In the genomic region with DNA sequence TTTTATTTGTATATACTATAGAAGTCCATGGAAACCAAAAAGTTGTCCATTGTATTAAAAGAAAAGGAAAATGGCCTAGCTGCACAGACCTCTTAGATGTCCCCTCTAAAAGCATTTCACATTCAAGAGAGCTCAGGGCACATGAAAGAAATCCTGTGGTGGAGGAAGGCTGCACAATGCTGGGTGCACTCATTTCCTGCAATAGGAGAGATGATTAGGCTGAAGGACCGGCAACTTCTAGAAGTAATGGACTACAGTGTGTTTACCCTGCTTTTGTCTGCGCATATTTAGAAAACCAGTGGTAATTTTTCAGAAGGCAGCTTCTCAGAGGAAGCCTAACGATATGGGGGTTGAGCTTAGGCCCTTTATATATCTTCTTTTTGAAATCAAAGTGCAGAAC, we compare ENCODE assay signal across 19 cellular contexts.
"Had no signal": no experiment of that assay in that cellular context is flagged by ENCODE, and none has a peak within 500 bp of the region (broad histone marks: within the 10 kb centered on the region; RNA-seq: fewer than 3 reads in every experiment).

No MANE protein-coding gene starts in this region.

- H3K36me3 ChIP-seq: neutrophil, transverse colon had no signal

- H3K27ac ChIP-seq: body of pancreas, neutrophil had no signal

- DNase-seq: activated B cell treated with CpG ODN at 0.5 μM for 24 hours; activated CD4-positive, alpha-beta T cell treated with anti-CD3 and anti-CD28 coated beads for 48 hours; activated CD8-positive, alpha-beta T cell treated with anti-CD3 and anti-CD28 coated beads for 36 hours; activated effector memory CD4-positive, alpha-beta T cell treated with anti-CD3 and anti-CD28 coated beads, Interleukin-2, amount 50 U/mL, for 16 hours; activated T-cell treated with anti-CD3 and anti-CD28 coated beads, Interleukin-2, amount 50 U/mL, for 4 hours; amniotic stem cell; body of pancreas; effector memory CD8-positive, alpha-beta T cell; islet precursor cell; midbrain; right cardiac atrium; small intestine; stimulated activated CD4-positive, alpha-beta T cell treated with anti-CD3 and anti-CD28 coated beads, Interleukin-4, amount 100 ng/mL, for 4 hours; stimulated activated CD8-positive, alpha-beta memory T cell treated with anti-CD3 and anti-CD28 coated beads, Interleukin-4, amount 100 ng/mL, for 48 hours; stimulated activated naive CD4-positive, alpha-beta T cell treated with Interleukin-2 at 50 U/mL for 16 hours; transverse colon had no signal

- H3K4me3 ChIP-seq: body of pancreas, transverse colon had no signal

- H3K27me3 ChIP-seq: body of pancreas, neutrophil, transverse colon had no signal

- ATAC-seq: activated CD8-positive, alpha-beta T cell treated with anti-CD3 and anti-CD28 coated beads for 36 hours; activated T-cell treated with anti-CD3 and anti-CD28 coated beads, Interleukin-2, amount 50 U/mL, for 4 hours; body of pancreas; effector memory CD8-positive, alpha-beta T cell; right cardiac atrium had no signal

- FAIRE-seq: frontal cortex, small intestine, TTC549 had no signal

- H3K9me3 ChIP-seq: body of pancreas, neutrophil, transverse colon had no signal
